Comparison of ENCODE assay signal across 11 cellular contexts in genomic region chr3:158846803-158847465, GRCh38. TPM values are rescaled to one million over a fixed set of nuclear protein-coding genes. Genes with fewer than 3 reads are reported as not detected.
DNase-seq lines count a peak whose midpoint lies in the region; ATAC-seq and TF ChIP-seq lines count a peak whose summit lies in the region.
"Had no signal": no experiment of that assay in that cellular context is flagged by ENCODE, and none has a peak within 500 bp of the region (broad histone marks: within the 10 kb centered on the region; RNA-seq: fewer than 3 reads in every experiment).

No MANE protein-coding gene starts in this region.

- no peak overlapping the region for H3K27ac Mint-ChIP-seq in activated T-cell treated with anti-CD3 and anti-CD28 coated beads, Interleukin-2, amount 50 U/mL, for 72 hours
- H3K27ac Mint-ChIP-seq in stimulated activated naive CD8-positive, alpha-beta T cell treated with anti-CD3 and anti-CD28 coated beads, Interleukin-15, amount 100 ng/mL, for 72 hours, result peak overlapping the region in 1 of 2 donors; percentile 72

- H3K4me1 Mint-ChIP-seq in activated T-cell treated with anti-CD3 and anti-CD28 coated beads, Interleukin-2, amount 50 U/mL, for 72 hours (ENCODE audit: low read depth), result peaks cover 21% of the 10 kb centered on the region
- H3K4me1 Mint-ChIP-seq in stimulated activated naive CD8-positive, alpha-beta T cell treated with anti-CD3 and anti-CD28 coated beads, Interleukin-15, amount 100 ng/mL, for 72 hours, result peaks cover 14% of the 10 kb centered on the region

- no peaks in the 10 kb centered on the region for H3K9me3 ChIP-seq in testis
- H3K9me3 ChIP-seq: gastroesophageal sphincter had no signal

- H3K27ac ChIP-seq in testis, result no peak overlapping the region
- H3K27ac ChIP-seq: gastroesophageal sphincter had no signal

- no peaks in the 10 kb centered on the region for H3K27me3 Mint-ChIP-seq in activated T-cell treated with anti-CD3 and anti-CD28 coated beads, Interleukin-2, amount 50 U/mL, for 72 hours (ENCODE audit: low read depth)
- H3K27me3 Mint-ChIP-seq in stimulated activated naive CD8-positive, alpha-beta T cell treated with anti-CD3 and anti-CD28 coated beads, Interleukin-15, amount 100 ng/mL, for 72 hours, result no peaks in the 10 kb centered on the region

- H3K4me3 Mint-ChIP-seq in activated T-cell treated with anti-CD3 and anti-CD28 coated beads, Interleukin-2, amount 50 U/mL, for 72 hours, result peak overlapping the region in 1 of 2 donors; percentile 28
- H3K4me3 Mint-ChIP-seq in stimulated activated naive CD8-positive, alpha-beta T cell treated with anti-CD3 and anti-CD28 coated beads, Interleukin-15, amount 100 ng/mL, for 72 hours, result peak overlapping the region in 1 of 2 donors; percentile 19

- no peak for TF ChIP-seq CTCF in testis (IDR thresholded peaks at IDR 0.05)

- H3K36me3 ChIP-seq in testis (ENCODE audit: low read depth, missing control alignments), result no peaks in the 10 kb centered on the region
- H3K36me3 ChIP-seq: gastroesophageal sphincter had no signal

- no peaks in the 10 kb centered on the region for H3K4me1 ChIP-seq in testis

- no peak for DNase-seq in activated T-cell treated with anti-CD3 and anti-CD28 coated beads, Interleukin-2, amount 50 U/mL, for 72 hours
- DNase-seq in activated T-cell treated with anti-CD3 and anti-CD28 coated beads, Interleukin-2, amount 50 U/mL, for 48 hours, result no peak
- no peak for DNase-seq in stimulated activated naive CD8-positive, alpha-beta T cell treated with anti-CD3 and anti-CD28 coated beads, Interleukin-15, amount 100 ng/mL, for 72 hours
- no peak for DNase-seq in NCI-H187 (lab: John Stamatoyannopoulos, UW)
- no peak for DNase-seq in testis
- no peak for DNase-seq in ACHN
- DNase-seq: GF-D8 had no signal

- H3K27me3 ChIP-seq in testis, result no peaks in the 10 kb centered on the region
- H3K27me3 ChIP-seq: gastroesophageal sphincter had no signal

- ATAC-seq in activated T-cell treated with anti-CD3 and anti-CD28 coated beads, Interleukin-2, amount 50 U/mL, for 72 hours (replicated peaks in 1 of 2), result peak; percentile 61 to 71
- ATAC-seq in HG02623 (IDR thresholded peaks at IDR 0.05; ENCODE audit: unreplicated experiment) (peak; percentile 84), HG03457 (IDR thresholded peaks at IDR 0.05; ENCODE audit: unreplicated experiment) (peak; percentile 84)
- peak; percentile 73 for ATAC-seq in stimulated activated naive CD8-positive, alpha-beta T cell treated with anti-CD3 and anti-CD28 coated beads, Interleukin-15, amount 100 ng/mL, for 72 hours
- ATAC-seq: gastroesophageal sphincter, sciatic nerve had no signal

- TF ChIP-seq POLR2A in testis (IDR thresholded peaks at IDR 0.05), result no peak

- no peaks in the 10 kb centered on the region for H3K36me3 Mint-ChIP-seq in activated T-cell treated with anti-CD3 and anti-CD28 coated beads, Interleukin-2, amount 50 U/mL, for 72 hours (ENCODE audit: insufficient read depth in 2 of 2)

- intact Hi-C loops in testis (cut with DNase I; ENCODE audit: low total_unique reads), result no loop called here

- in situ Hi-C loops in ACHN (cut with HindIII; ENCODE audit: low pct_ligation_motif_present, low pct_unique_long_range_greater_than_20kb, low sequenced_read_pairs), result no loop called here

- 62 to 73% methylated on average over 3 of the region's 3 CpGs for WGBS in testis, 2 donors

- no peak overlapping the region for H3K4me3 ChIP-seq in testis
- H3K4me3 ChIP-seq: gastroesophageal sphincter had no signal

- H3K9me3 Mint-ChIP-seq in activated T-cell treated with anti-CD3 and anti-CD28 coated beads, Interleukin-2, amount 50 U/mL, for 72 hours, result no peaks in the 10 kb centered on the region
- H3K9me3 Mint-ChIP-seq in stimulated activated naive CD8-positive, alpha-beta T cell treated with anti-CD3 and anti-CD28 coated beads, Interleukin-15, amount 100 ng/mL, for 72 hours, result no peaks in the 10 kb centered on the region

RNA-seq across cellular contexts. Expression of gene MFSD1, which starts 45.1 kb away (rescaled TPM):
- total RNA-seq in activated T-cell treated with anti-CD3 and anti-CD28 coated beads, Interleukin-2, amount 50 U/mL, for 72 hours, result 10 to 100 TPM; 11.2 to 17.5 TPM
- total RNA-seq in testis, result 10 to 100 TPM; 30.6 to 33.9 TPM
- polyA plus RNA-seq in testis (ENCODE audit: insufficient read depth, low read depth, low replicate concordance), result 32.3 TPM
